In the genomic region with DNA sequence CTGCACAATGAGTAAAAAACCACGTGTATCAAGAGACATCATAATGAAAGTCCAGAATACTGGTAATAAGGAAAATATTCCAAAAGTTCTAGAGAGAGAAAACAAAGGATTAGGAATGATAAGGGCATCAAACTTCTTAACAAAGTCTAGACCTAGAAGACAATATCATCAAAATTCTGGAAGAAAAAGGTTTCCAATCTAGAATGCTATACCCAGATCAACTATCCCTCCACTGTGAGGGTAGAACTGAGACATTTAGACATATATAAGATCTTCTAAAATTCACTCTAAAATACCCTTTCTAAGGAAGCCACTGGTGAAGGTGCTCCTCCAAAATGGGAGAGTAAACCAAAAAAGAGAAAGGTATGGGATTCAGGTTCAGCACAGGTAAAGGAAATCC, we compare ENCODE assay signal across 1 cellular context.
TF ChIP-seq lines count a peak whose summit lies in the region.

No MANE protein-coding gene starts in this region.

TF ChIP-seq in HepG2, 621 proteins besides CTCF, POLR2A, EP300 and RAD21:
- TF ChIP-seq PCBP1 (IDR thresholded peaks at IDR 0.05; ENCODE audit: borderline replicate concordance, low read depth, low read length), result no peak
- TF ChIP-seq ZNF691 (CRISPR knock-in tag; IDR thresholded peaks at IDR 0.05; ENCODE audit: borderline replicate concordance, low read depth), result no peak
- peak; percentile 98 for TF ChIP-seq ZFP1 (CRISPR knock-in tag; IDR thresholded peaks at IDR 0.05)
